10 cellular contexts compared by ENCODE assay signal in genomic region chr12:26787125-26787495, GRCh38. TPM values are rescaled to one million over a fixed set of nuclear protein-coding genes. Genes with fewer than 3 reads are reported as not detected.
DNase-seq lines count a peak whose midpoint lies in the region; ATAC-seq, FAIRE-seq and TF ChIP-seq lines count a peak whose summit lies in the region.
"Had no signal": no experiment of that assay in that cellular context is flagged by ENCODE, and none has a peak within 500 bp of the region (broad histone marks: within the 10 kb centered on the region; RNA-seq: fewer than 3 reads in every experiment).

No MANE protein-coding gene starts in this region.

- TF ChIP-seq CTCF in K562 (IDR thresholded peaks at IDR 0.05 in 2 of 3, conservative IDR thresholded peaks at IDR 0.05 in 1 of 3; ENCODE audit: insufficient read depth in 2 of 3, low read depth in 1 of 3, low read length in 3 of 3), result no peak
- TF ChIP-seq CTCF in testis (IDR thresholded peaks at IDR 0.05), result no peak
- TF ChIP-seq CTCF in vagina (IDR thresholded peaks at IDR 0.05), result no peak

- H3K27me3 ChIP-seq in K562 (ENCODE audit: control insufficient read depth in 2 of 2, insufficient read depth in 2 of 2, low read length in 2 of 2) (0 out of 5 replicates have a peak, but pooled peaks cover 0 to 2% of the 10 kb centered on the region in 2 experiments), testis (no peaks in the 10 kb centered on the region), vagina (no peaks in the 10 kb centered on the region)

- BruUV-seq in K562 (replicated peaks; lab: Mats Ljungman, UMichigan), result no TSS peak

- DNase-seq in LHCN-M2 (ENCODE audit: low read depth) (peak; percentile 77), K562 (ENCODE audit: extremely low read depth in 1 of 4, low spot score in 3 of 4) (peak in 1 of 4 experiments; percentile 12), hepatic stellate cell (ENCODE audit: low spot score) (peak; percentile 40), testis (no peak), erythroblast (lab: John Stamatoyannopoulos, UW) (no peak), vagina (ENCODE audit: extremely low spot score in 2 of 2) (no peak)
- DNase-seq: KBM-7, OCI-M1 had no signal

- H3K9me3 ChIP-seq in K562 (replicated peaks; ENCODE audit: control insufficient read depth, insufficient read depth, low read depth, low read length), result no peaks in the 10 kb centered on the region
- H3K9me3 ChIP-seq in testis, result no peaks in the 10 kb centered on the region
- H3K9me3 ChIP-seq in vagina, result no peaks in the 10 kb centered on the region

- POLR2A ChIA-PET in K562 (lab: Yijun Ruan, JAX), result interaction anchor here (0.5 kb wide), 1 partner anchor 453 kb away, joined by 3 read pairs; no protein-coding TSS in a partner anchor

- H3K4me3 ChIP-seq in K562 (no peak overlapping the region), testis (no peak overlapping the region), vagina (no peak overlapping the region)

- H3K27ac ChIP-seq in K562 (ENCODE audit: extremely low read depth, low read depth, low read length), result no peak overlapping the region
- H3K27ac ChIP-seq in testis, result peak overlapping the region; percentile 24 to 64
- no peak overlapping the region for H3K27ac ChIP-seq in vagina

- no peak for TF ChIP-seq EP300 in K562 (IDR thresholded peaks at IDR 0.05; ENCODE audit: low read length)

- no peaks in the 10 kb centered on the region for H3K9me1 ChIP-seq in K562 (ENCODE audit: control insufficient read depth, insufficient read depth, low read length)

- no peak overlapping the region for H2AFZ ChIP-seq in K562 (ENCODE audit: low read depth, low read length)

- in situ Hi-C loops in K562 (cut with MboI), result no loop called here

- H3K36me3 ChIP-seq in K562 (ENCODE audit: control insufficient read depth, insufficient read depth, low read length) (no peaks in the 10 kb centered on the region), testis (ENCODE audit: low read depth, missing control alignments) (no peaks in the 10 kb centered on the region), vagina (no peaks in the 10 kb centered on the region)

- TF ChIP-seq POLR2A in K562 (conservative IDR thresholded peaks at IDR 0.05) (no peak), testis (IDR thresholded peaks at IDR 0.05) (no peak), erythroblast (IDR thresholded peaks at IDR 0.05; ENCODE audit: low read length) (no peak), vagina (IDR thresholded peaks at IDR 0.05) (no peak)

- H3K79me2 ChIP-seq in K562 (ENCODE audit: control insufficient read depth, insufficient read depth, low read length), result no peaks in the 10 kb centered on the region

- no peak overlapping the region for H3K4me2 ChIP-seq in K562 (ENCODE audit: insufficient read depth, low read length)

- CTCF ChIA-PET in K562 (lab: Yijun Ruan, JAX; ENCODE audit: low intra/inter-chr PET ratio), result interaction anchor here (0.6 kb wide), 1 partner anchor 60 kb away, joined by 3 read pairs; no protein-coding TSS in a partner anchor

- no peak overlapping the region for H3K9ac ChIP-seq in K562 (ENCODE audit: insufficient read depth in 1 of 2, low read depth in 2 of 2, low read length in 2 of 2)

- TF ChIP-seq RAD21 in K562 (CRISPR knock-in tag; conservative IDR thresholded peaks at IDR 0.05 in 1 of 2, IDR thresholded peaks at IDR 0.05 in 1 of 2), result no peak

- no peak for ATAC-seq in K562
- ATAC-seq in GM19351 (IDR thresholded peaks at IDR 0.05; ENCODE audit: unreplicated experiment), result no peak
- ATAC-seq: HCT116 had no signal

- H4K20me1 ChIP-seq in K562 (replicated peaks; ENCODE audit: control insufficient read depth, insufficient read depth, low read length), result no peaks in the 10 kb centered on the region

- FAIRE-seq in K562 (lab: Jason Lieb, UNC), result no peak

- H3K4me1 ChIP-seq in K562 (replicated peaks in 1 of 2; ENCODE audit: control insufficient read depth in 2 of 2, insufficient read depth in 2 of 2, low read length in 2 of 2), result peaks cover 0 to 2% of the 10 kb centered on the region in 2 experiments; a peak in 2 of 5 replicates
- H3K4me1 ChIP-seq in testis, result peaks cover 24% of the 10 kb centered on the region
- H3K4me1 ChIP-seq in vagina, result peaks cover 20% of the 10 kb centered on the region

- intact Hi-C loops in K562 (cut with micrococcal nuclease), result no loop called here
- intact Hi-C loops in testis (cut with DNase I; ENCODE audit: low total_unique reads), result no loop called here
- intact Hi-C loops in vagina (cut with DNase I), result no loop called here

TF ChIP-seq in K562, 482 proteins besides CTCF, POLR2A, EP300 and RAD21 (continues in another document):
- TF ChIP-seq MYBL2 (IDR thresholded peaks at IDR 0.05; ENCODE audit: low read depth) (no peak), MYBL2 (CRISPR knock-in tag; IDR thresholded peaks at IDR 0.05; ENCODE audit: borderline replicate concordance) (no peak), NBN (IDR thresholded peaks at IDR 0.05; ENCODE audit: low read depth) (no peak), SP1 (CRISPR knock-in tag; IDR thresholded peaks at IDR 0.05) (no peak), TAL1 (IDR thresholded peaks at IDR 0.05) (peak; percentile 29; the same call in 1 of the 2 replicates), TEAD4 (IDR thresholded peaks at IDR 0.05; ENCODE audit: low read length) (no peak), TEAD4 (CRISPR knock-in tag; IDR thresholded peaks at IDR 0.05; ENCODE audit: borderline replicate concordance) (no peak), FOXA3 (CRISPR knock-in tag; conservative IDR thresholded peaks at IDR 0.05 in 1 of 2, IDR thresholded peaks at IDR 0.05 in 1 of 2) (peak in 1 of 2 experiments; percentile 42; a peak in 1 of 4 replicates), MED1 (CRISPR knock-in tag; IDR thresholded peaks at IDR 0.05; ENCODE audit: borderline replicate concordance) (no peak), FOXK1 (CRISPR knock-in tag; IDR thresholded peaks at IDR 0.05; ENCODE audit: borderline replicate concordance) (no peak), FOXJ2 (tag; IDR thresholded peaks at IDR 0.05) (no peak), NFIX (CRISPR knock-in tag; IDR thresholded peaks at IDR 0.05; ENCODE audit: low read depth) (no peak), JUN (IDR thresholded peaks at IDR 0.05; ENCODE audit: borderline replicate concordance, low read depth, low read length) (no peak), JUN (CRISPR knock-in tag; IDR thresholded peaks at IDR 0.05; ENCODE audit: borderline replicate concordance) (no peak), ZNF764 (CRISPR knock-in tag; IDR thresholded peaks at IDR 0.05; ENCODE audit: low read depth) (no peak), COPS2 (conservative IDR thresholded peaks at IDR 0.05) (no peak), CBFA2T3 (IDR thresholded peaks at IDR 0.05) (peak; percentile 41; the same call in 1 of the 2 replicates), LARP7 (IDR thresholded peaks at IDR 0.05) (no peak), TRIM28 (IDR thresholded peaks at IDR 0.05) (no peak), NR2F6 (CRISPR knock-in tag; IDR thresholded peaks at IDR 0.05) (no peak), FOXO4 (CRISPR knock-in tag; IDR thresholded peaks at IDR 0.05) (no peak), XRCC5 (IDR thresholded peaks at IDR 0.05; ENCODE audit: low read depth, low read length) (no peak), SNAPC5 (CRISPR knock-in tag; IDR thresholded peaks at IDR 0.05) (no peak), FOSL1 (tag; conservative IDR thresholded peaks at IDR 0.05) (peak; percentile 50)

RNA-seq across cellular contexts. Expression of gene ITPR2, which starts 45.9 kb away (rescaled TPM):
- 3.3 and 6.9 TPM in 2 replicates for total RNA-seq in LHCN-M2 (2014; rRNA removed)
- polyA plus RNA-seq in LHCN-M2 (2012), result 1.5 TPM
- total RNA-seq in K562 (2011; cell fraction: chromatin; rRNA removed; ENCODE audit: low replicate concordance), result 2.6 and 12.8 TPM in 2 replicates
- total RNA-seq in K562 (2011; cell fraction: nucleolus; rRNA removed), result 0.67 and 1.8 TPM in 2 replicates
- total RNA-seq in K562 (2011; cell fraction: nucleoplasm; rRNA removed), result 2.0 and 4.1 TPM in 2 replicates
- 0.95 and 1.0 TPM in 2 replicates for total RNA-seq in K562 (2014; rRNA removed)
- total RNA-seq in K562 (2014; rRNA removed; fragmentation: Illumina TruSeq; extraction: Trizol), result 2.1 and 2.2 TPM in 2 replicates
- total RNA-seq in K562 (2015; rRNA removed; fragmentation: Illumina TruSeq; extraction: Trizol), result 2.1 and 2.5 TPM in 2 replicates
- 2.9 and 3.3 TPM in 2 replicates for total RNA-seq in K562 (2021)
- polyA plus RNA-seq in K562 (2011; rRNA removed), result 0.99 and 1.1 TPM in 2 replicates
- polyA plus RNA-seq in K562 (2011; cell fraction: cytosol; rRNA removed), result 0.24 and 0.93 TPM in 2 replicates
- polyA plus RNA-seq in K562 (2011; cell fraction: nucleus; rRNA removed), result 1.0 and 1.7 TPM in 2 replicates
- 0.73 and 1.5 TPM in 2 replicates for polyA plus RNA-seq in K562 (2012)
- polyA plus RNA-seq in K562 (2014; fragmentation: Illumina TruSeq; extraction: Trizol), result 0.88 and 0.96 TPM in 2 replicates
- polyA plus RNA-seq in K562 (2014; fragmentation: Nextera tagmentation; extraction: Ambion mirVana), result under 1 TPM; 0.21 to 0.44 TPM
- polyA plus RNA-seq in K562 (2014; rRNA removed), result 0.49 and 0.74 TPM in 2 replicates
- polyA minus RNA-seq in K562 (2011; rRNA and poly(A)+ RNA removed), result 3.8 and 5.3 TPM in 2 replicates
- polyA minus RNA-seq in K562 (2011; cell fraction: cytosol; rRNA and poly(A)+ RNA removed), result 0.95 and 1.0 TPM in 2 replicates
- 2.7 and 4.4 TPM in 2 replicates for polyA minus RNA-seq in K562 (2011; cell fraction: nucleus; rRNA and poly(A)+ RNA removed)
- 10 to 100 TPM; 56.9 to 60.6 TPM for total RNA-seq in testis
- polyA plus RNA-seq in testis (ENCODE audit: insufficient read depth, low read depth, low replicate concordance), result 4.9 TPM
- total RNA-seq in vagina, result 48.1 TPM

Comparison
In these comparisons a context has a peak if more than half of its experiments do, and no peak if none do; other contexts are left out.
1. DNase-seq: peak in LHCN-M2 (single experiment) and hepatic stellate cell (single experiment); none in testis (single experiment), erythroblast (0 of 2) and vagina (0 of 2).
2. H3K27ac ChIP-seq: peak in testis (2 of 2); none in K562 (single experiment) and vagina (single experiment).